ENCODE assay signal across 7 cellular contexts in the genomic region with DNA sequence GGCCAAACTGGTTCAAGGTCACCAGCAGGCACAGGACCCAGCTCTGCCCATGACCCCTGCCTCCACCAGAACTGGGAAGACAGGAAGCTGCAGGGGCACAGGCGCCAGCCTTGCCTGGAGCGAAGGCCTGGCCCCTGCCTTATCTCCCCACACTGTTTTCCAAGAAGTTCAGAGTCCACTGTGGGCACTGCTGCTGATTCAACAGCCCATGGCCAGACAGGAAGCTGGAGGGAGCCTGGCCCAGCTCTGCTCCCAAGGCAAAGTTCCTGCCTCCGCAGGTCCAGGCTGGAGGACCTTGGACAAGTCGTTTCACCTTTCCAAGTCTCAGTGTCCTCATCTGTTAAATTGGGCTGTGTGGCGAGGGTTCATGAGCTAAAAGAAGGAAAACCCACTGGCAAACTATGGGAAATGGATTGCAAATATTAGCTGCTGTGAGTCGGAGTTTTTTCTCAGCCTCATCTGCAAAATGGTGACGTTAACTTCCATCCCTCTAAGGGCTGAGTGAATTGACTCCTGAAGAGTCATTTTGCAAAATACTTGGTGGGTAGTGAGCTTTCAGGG. TPM values are rescaled to one million over a fixed set of nuclear protein-coding genes. Genes with fewer than 3 reads are reported as not detected.
A peak's percentile ranks its signal among the peaks of the same experiment; 100 is the strongest.
DNase-seq lines count a peak whose midpoint lies in the region; ATAC-seq, FAIRE-seq and TF ChIP-seq lines count a peak whose summit lies in the region.

No MANE protein-coding gene starts in this region.

- H3K27me3 ChIP-seq in adipocyte (replicated peaks; ENCODE audit: control insufficient read depth, insufficient read depth, low read length): peaks cover 5% of the 10 kb centered on the region
- H3K27me3 ChIP-seq in keratinocyte (ENCODE audit: control insufficient read depth, extremely low read depth, insufficient read depth, low read length): no peaks in the 10 kb centered on the region
- H3K27me3 ChIP-seq in foreskin keratinocyte: no peaks in the 10 kb centered on the region
- H3K27me3 ChIP-seq in effector memory CD4-positive, alpha-beta T cell (replicated peaks; ENCODE audit: control insufficient read depth, insufficient read depth, low read length, poor library complexity, severe bottlenecking): no peaks in the 10 kb centered on the region

- peak overlapping the region; percentile 75 to 87 for H3K4me3 Mint-ChIP-seq in stimulated activated naive CD8-positive, alpha-beta T cell treated with anti-CD3 and anti-CD28 coated beads, Interleukin-15, amount 100 ng/mL, for 72 hours

- H3K36me3 ChIP-seq in adipocyte (ENCODE audit: control insufficient read depth, insufficient read depth, low read length, severe bottlenecking) (no peaks in the 10 kb centered on the region), keratinocyte (ENCODE audit: control insufficient read depth in 2 of 2, extremely low read depth in 1 of 2, insufficient read depth in 2 of 2, low read length in 2 of 2) (peaks cover 1 to 2% of the 10 kb centered on the region in 2 experiments)
- no peaks in the 10 kb centered on the region for H3K36me3 ChIP-seq in effector memory CD4-positive, alpha-beta T cell (ENCODE audit: control insufficient read depth, insufficient read depth, low read length)

- peak; percentile 85 for DNase-seq in HuH-7 (ENCODE audit: low spot score)
- no peak for DNase-seq in adipocyte (ENCODE audit: low read depth)
- no peak for DNase-seq in keratinocyte (ENCODE audit: low read depth, low spot score)
- no peak for DNase-seq in stimulated activated naive CD8-positive, alpha-beta T cell treated with anti-CD3 and anti-CD28 coated beads, Interleukin-15, amount 100 ng/mL, for 72 hours
- no peak for DNase-seq in DMS79 (lab: John Stamatoyannopoulos, UW)
- no peak for DNase-seq in foreskin keratinocyte
- no peak for DNase-seq in effector memory CD4-positive, alpha-beta T cell

- H2AFZ ChIP-seq in keratinocyte (ENCODE audit: control insufficient read depth, low read length): no peak overlapping the region

- peak overlapping the region; percentile 94 for H3K4me3 ChIP-seq in adipocyte (ENCODE audit: low read length)
- H3K4me3 ChIP-seq in keratinocyte (ENCODE audit: control insufficient read depth in 2 of 3, extremely low read depth in 1 of 3, insufficient read depth in 2 of 3, low read depth in 1 of 3, low read length in 3 of 3): peak overlapping the region; percentile 54 to 87 (median 76)
- H3K4me3 ChIP-seq in effector memory CD4-positive, alpha-beta T cell (ENCODE audit: insufficient read depth, low read depth, low read length, poor library complexity, severe bottlenecking): no peak overlapping the region

- H4K20me1 ChIP-seq in keratinocyte (ENCODE audit: control insufficient read depth, extremely low read depth, insufficient read depth, low read length): no peaks in the 10 kb centered on the region

- H3K4me1 ChIP-seq in adipocyte (ENCODE audit: control insufficient read depth, insufficient read depth, low read length) (peaks cover 28% of the 10 kb centered on the region), keratinocyte (ENCODE audit: control insufficient read depth, extremely low read depth, insufficient read depth, low read length) (peaks cover 18% of the 10 kb centered on the region), foreskin keratinocyte (peaks cover 5% of the 10 kb centered on the region)
- peaks cover 19% of the 10 kb centered on the region for H3K4me1 ChIP-seq in effector memory CD4-positive, alpha-beta T cell (ENCODE audit: control insufficient read depth, insufficient read depth, low read length, poor library complexity, severe bottlenecking)

- no peaks in the 10 kb centered on the region for H3K9me1 ChIP-seq in keratinocyte (ENCODE audit: control insufficient read depth, extremely low read depth, insufficient read depth, low read length)

- H3K27ac Mint-ChIP-seq in stimulated activated naive CD8-positive, alpha-beta T cell treated with anti-CD3 and anti-CD28 coated beads, Interleukin-15, amount 100 ng/mL, for 72 hours: no peak overlapping the region

- dilution Hi-C loops in keratinocyte (cut with MboI; ENCODE audit: extremely low pct_ligation_motif_present, low sequenced_read_pairs): no loop called here

- TF ChIP-seq CTCF in keratinocyte (optimal IDR thresholded peaks at IDR 0.05 in 1 of 3, IDR thresholded peaks at IDR 0.05 in 1 of 3, conservative IDR thresholded peaks at IDR 0.05 in 1 of 3; ENCODE audit: extremely low read depth in 1 of 3, insufficient read depth in 2 of 3, low read length in 3 of 3) (no peak), foreskin keratinocyte (conservative IDR thresholded peaks at IDR 0.05) (no peak)

- no peak for FAIRE-seq in keratinocyte (lab: Jason Lieb, UNC)

- H3K27me3 Mint-ChIP-seq in stimulated activated naive CD8-positive, alpha-beta T cell treated with anti-CD3 and anti-CD28 coated beads, Interleukin-15, amount 100 ng/mL, for 72 hours: no peaks in the 10 kb centered on the region

- peak overlapping the region; percentile 97 for H3K4me2 ChIP-seq in keratinocyte (ENCODE audit: control insufficient read depth, extremely low read depth, insufficient read depth, low read depth, low read length)

- peak overlapping the region; percentile 93 for H3K9ac ChIP-seq in adipocyte (ENCODE audit: low read length)
- H3K9ac ChIP-seq in keratinocyte (ENCODE audit: control insufficient read depth, extremely low read depth, insufficient read depth, low read length): peak overlapping the region; percentile 71

- no peak for ATAC-seq in stimulated activated naive CD8-positive, alpha-beta T cell treated with anti-CD3 and anti-CD28 coated beads, Interleukin-15, amount 100 ng/mL, for 72 hours
- ATAC-seq in foreskin keratinocyte: no peak

- H3K27ac ChIP-seq in keratinocyte (ENCODE audit: control insufficient read depth, insufficient read depth, low read length) (no peak overlapping the region), foreskin keratinocyte (no peak overlapping the region)
- H3K27ac ChIP-seq in effector memory CD4-positive, alpha-beta T cell (ENCODE audit: insufficient read depth, low read length, poor library complexity, severe bottlenecking): no peak overlapping the region

- no peaks in the 10 kb centered on the region for H3K79me2 ChIP-seq in keratinocyte (ENCODE audit: control insufficient read depth, insufficient read depth, low read length)

- peaks cover 20% of the 10 kb centered on the region for H3K4me1 Mint-ChIP-seq in stimulated activated naive CD8-positive, alpha-beta T cell treated with anti-CD3 and anti-CD28 coated beads, Interleukin-15, amount 100 ng/mL, for 72 hours

- H3K9me3 Mint-ChIP-seq in stimulated activated naive CD8-positive, alpha-beta T cell treated with anti-CD3 and anti-CD28 coated beads, Interleukin-15, amount 100 ng/mL, for 72 hours: no peaks in the 10 kb centered on the region

- H3K9me3 ChIP-seq in adipocyte (ENCODE audit: control insufficient read depth, low read length): no peaks in the 10 kb centered on the region
- no peaks in the 10 kb centered on the region for H3K9me3 ChIP-seq in keratinocyte (ENCODE audit: control insufficient read depth, low read depth, low read length)
- no peaks in the 10 kb centered on the region for H3K9me3 ChIP-seq in effector memory CD4-positive, alpha-beta T cell (ENCODE audit: control insufficient read depth, low read length)

RNA-seq across cellular contexts. Expression of gene PHETA1, which starts 1.2 kb away (rescaled TPM):
- 1.7 to 3.9 TPM (median 3.3 TPM) in 3 replicates for polyA plus RNA-seq in keratinocyte
- 1.5 TPM for polyA plus RNA-seq in keratinocyte (2011; ENCODE audit: low read depth)
- polyA plus RNA-seq in keratinocyte (2011; cell fraction: cytosol; rRNA removed): 2.2 and 5.5 TPM in 2 replicates
- polyA plus RNA-seq in keratinocyte (2011; cell fraction: nucleus; rRNA removed): 4.0 and 7.5 TPM in 2 replicates
- polyA plus RNA-seq in keratinocyte (2012; ENCODE audit: low replicate concordance): 5.4 and 10.2 TPM in 2 replicates
- 1.6 to 3.0 TPM (median 2.3 TPM) in 3 replicates for polyA minus RNA-seq in keratinocyte
- polyA minus RNA-seq in keratinocyte (2011; cell fraction: cytosol; rRNA and poly(A)+ RNA removed): 6.1 TPM
- 4.1 and 5.8 TPM in 2 replicates for polyA minus RNA-seq in keratinocyte (2011; cell fraction: nucleus; rRNA and poly(A)+ RNA removed)
- 5.1 and 5.4 TPM in 2 replicates for total RNA-seq in foreskin keratinocyte
- polyA plus RNA-seq in foreskin keratinocyte: 5.5 and 6.1 TPM in 2 replicates

RNA-seq across cellular contexts. Expression of gene SH2B3, which starts 38.0 kb away (rescaled TPM):
- polyA plus RNA-seq in keratinocyte (4.2 to 11.3 TPM (median 7.7 TPM) in 3 replicates), foreskin keratinocyte (5.9 and 7.7 TPM in 2 replicates)
- polyA plus RNA-seq in keratinocyte (2011; ENCODE audit: low read depth): 0.30 TPM
- 7.7 and 8.1 TPM in 2 replicates for polyA plus RNA-seq in keratinocyte (2011; cell fraction: cytosol; rRNA removed)
- 7.7 and 8.3 TPM in 2 replicates for polyA plus RNA-seq in keratinocyte (2011; cell fraction: nucleus; rRNA removed)
- 0.87 and 7.8 TPM in 2 replicates for polyA plus RNA-seq in keratinocyte (2012; ENCODE audit: low replicate concordance)
- polyA minus RNA-seq in keratinocyte: 4.7 to 21.2 TPM (median 7.5 TPM) in 3 replicates
- 9.0 TPM for polyA minus RNA-seq in keratinocyte (2011; cell fraction: cytosol; rRNA and poly(A)+ RNA removed)
- polyA minus RNA-seq in keratinocyte (2011; cell fraction: nucleus; rRNA and poly(A)+ RNA removed): 4.4 and 6.1 TPM in 2 replicates
- total RNA-seq in foreskin keratinocyte: 12.2 and 15.1 TPM in 2 replicates
